Comparison of ENCODE assay signal across 8 cellular contexts in the genomic region with DNA sequence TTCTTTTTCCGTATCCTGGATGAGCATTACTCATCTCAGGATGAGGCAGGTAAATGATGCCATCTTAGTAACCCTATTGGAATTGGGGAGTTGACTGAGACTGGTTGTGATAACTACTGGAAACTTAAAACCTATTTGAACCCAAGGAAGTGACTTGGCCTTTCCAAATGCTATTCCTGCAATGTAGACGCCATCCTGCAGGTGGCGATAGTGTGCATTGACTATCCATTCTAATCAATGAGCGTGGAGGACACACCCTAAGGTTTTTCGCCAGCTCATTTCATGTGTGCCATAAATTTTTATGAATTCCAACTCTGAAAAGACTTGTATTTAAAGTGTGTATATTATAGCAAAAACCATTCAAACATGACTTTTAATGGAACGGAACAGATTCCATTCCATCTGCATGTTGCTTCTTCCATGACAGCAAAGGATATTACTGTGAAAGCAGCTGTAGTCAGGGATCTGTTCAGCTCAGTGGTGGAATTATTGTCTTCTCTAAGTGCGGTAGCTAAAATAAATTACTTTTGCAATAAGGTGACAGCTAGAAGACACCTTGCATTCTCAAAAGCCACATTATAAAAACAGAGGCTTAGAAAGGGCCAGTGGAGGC. TPM values are rescaled to one million over a fixed set of nuclear protein-coding genes. Genes with fewer than 3 reads are reported as not detected.
DNase-seq lines count a peak whose midpoint lies in the region; ATAC-seq and TF ChIP-seq lines count a peak whose summit lies in the region.

No MANE protein-coding gene starts in this region.

- no peak overlapping the region for H3K27ac ChIP-seq in DND-41 (ENCODE audit: low read length)

- H3K36me3 ChIP-seq in DND-41 (ENCODE audit: insufficient read depth, low read length): no peaks in the 10 kb centered on the region

- H4K20me1 ChIP-seq in DND-41 (ENCODE audit: insufficient read depth, low read length): no peaks in the 10 kb centered on the region

- TF ChIP-seq CTCF in DND-41 (IDR thresholded peaks at IDR 0.05; ENCODE audit: borderline replicate concordance, extremely low read depth, low read length, poor library complexity, severe bottlenecking): peak; percentile 78

- no peak overlapping the region for H3K4me3 ChIP-seq in DND-41 (ENCODE audit: low read depth in 1 of 2, low read length in 2 of 2)

- no peaks in the 10 kb centered on the region for H3K36me3 Mint-ChIP-seq in activated naive CD8-positive, alpha-beta T cell treated with anti-CD3 and anti-CD28 coated beads for 36 hours

- H3K27me3 Mint-ChIP-seq in activated naive CD8-positive, alpha-beta T cell treated with anti-CD3 and anti-CD28 coated beads for 36 hours: peaks cover 5% of the 10 kb centered on the region

- peaks cover 5% of the 10 kb centered on the region for H3K9me3 Mint-ChIP-seq in activated naive CD8-positive, alpha-beta T cell treated with anti-CD3 and anti-CD28 coated beads for 36 hours

- DNase-seq in DND-41 (peak; percentile 33), HUDEP-2 (lab: John Stamatoyannopoulos, UW; ENCODE audit: unreplicated experiment in 76 of 76) (peak in 54 of 76 experiments; percentile 1 to 60 (median 27)), myocyte (ENCODE audit: low read depth) (peak; percentile 4), cortex of kidney (lab: John Stamatoyannopoulos, UW) (no peak), glomerular visceral epithelial cell (ENCODE audit: extremely low spot score) (no peak), NCI-H524 treated with DMSO at 0.1 percent for 48 hours (lab: John Stamatoyannopoulos, UW) (no peak)
- DNase-seq in activated naive CD8-positive, alpha-beta T cell treated with anti-CD3 and anti-CD28 coated beads for 36 hours: peak; percentile 12

- no peaks in the 10 kb centered on the region for H3K27me3 ChIP-seq in DND-41 (ENCODE audit: insufficient read depth, low read length, poor library complexity)

- H3K27ac Mint-ChIP-seq in activated naive CD8-positive, alpha-beta T cell treated with anti-CD3 and anti-CD28 coated beads for 36 hours: no peak overlapping the region

- H3K79me2 ChIP-seq in DND-41 (ENCODE audit: insufficient read depth, low read length): no peaks in the 10 kb centered on the region

- H3K4me2 ChIP-seq in DND-41 (ENCODE audit: insufficient read depth, low read length): no peak overlapping the region

- ATAC-seq in DND-41 (ENCODE audit: insufficient read depth, low read depth): no peak
- ATAC-seq in GM19467 (IDR thresholded peaks at IDR 0.05; ENCODE audit: unreplicated experiment): no peak

- no peak overlapping the region for H2AFZ ChIP-seq in DND-41 (ENCODE audit: low read depth, low read length)

- H3K4me3 Mint-ChIP-seq in activated naive CD8-positive, alpha-beta T cell treated with anti-CD3 and anti-CD28 coated beads for 36 hours: no peak overlapping the region

- no peaks in the 10 kb centered on the region for H3K9me3 ChIP-seq in DND-41 (ENCODE audit: insufficient read depth, low read length, severe bottlenecking)

- no peaks in the 10 kb centered on the region for H3K4me1 ChIP-seq in DND-41 (ENCODE audit: insufficient read depth, low read length)

- H3K9ac ChIP-seq in DND-41 (ENCODE audit: low read depth, low read length): no peak overlapping the region

- no peaks in the 10 kb centered on the region for H3K4me1 Mint-ChIP-seq in activated naive CD8-positive, alpha-beta T cell treated with anti-CD3 and anti-CD28 coated beads for 36 hours

RNA-seq across cellular contexts. Expression of a gene that starts 55.3 kb away (rescaled TPM):
- under 1 TPM in 1 of 2 experiments, not detected in 1; 0.14 TPM for total RNA-seq in activated naive CD8-positive, alpha-beta T cell treated with anti-CD3 and anti-CD28 coated beads for 36 hours
- total RNA-seq in myocyte: 0.19 and 0.36 TPM in 2 replicates
- polyA plus RNA-seq in myocyte (2012): 0.33 TPM

Comparison
In these comparisons a context has a peak if more than half of its experiments do, and no peak if none do; other contexts are left out.
1. DNase-seq: peak in DND-41 (single experiment), HUDEP-2 (54 of 76), activated naive CD8-positive, alpha-beta T cell treated with anti-CD3 and anti-CD28 coated beads for 36 hours (single experiment) and myocyte (single experiment); none in cortex of kidney (single experiment), glomerular visceral epithelial cell (single experiment) and NCI-H524 treated with DMSO at 0.1 percent for 48 hours (single experiment).